8 cellular contexts compared by ENCODE assay signal in genomic region chr2:233061591-233062446, GRCh38. TPM values are rescaled to one million over a fixed set of nuclear protein-coding genes. Genes with fewer than 3 reads are reported as not detected.
DNase-seq lines count a peak whose midpoint lies in the region; ATAC-seq and TF ChIP-seq lines count a peak whose summit lies in the region.

No MANE protein-coding gene starts in this region.

- H3K9me3 Mint-ChIP-seq in CD4-positive, alpha-beta memory T cell = no peaks in the 10 kb centered on the region

- no peaks in the 10 kb centered on the region for H3K27me3 Mint-ChIP-seq in CD4-positive, alpha-beta memory T cell

- H3K4me1 ChIP-seq in CD4-positive, alpha-beta memory T cell (ENCODE audit: insufficient read depth, low read length) = peaks cover 57% of the 10 kb centered on the region
- H3K4me1 ChIP-seq in body of pancreas (no peaks in the 10 kb centered on the region), mesenchymal stem cell (ENCODE audit: control insufficient read depth, insufficient read depth, low read depth, low read length) (peaks cover 4% of the 10 kb centered on the region), uterus (no peaks in the 10 kb centered on the region)

- no peak overlapping the region for H3K4ac ChIP-seq in mesenchymal stem cell (ENCODE audit: low read depth in 1 of 2, low read length in 2 of 2)

- no peak overlapping the region for H2BK12ac ChIP-seq in mesenchymal stem cell (ENCODE audit: low read length in 2 of 2)

- intact Hi-C loops in CD4-positive, alpha-beta memory T cell (cut with micrococcal nuclease) = loop anchor here (2.0 to 10.0 kb wide), 4 partner anchors 33 to 297 kb away; no protein-coding TSS in a partner anchor
- intact Hi-C loops in body of pancreas (cut with DNase I) = no loop called here
- intact Hi-C loops in uterus (cut with DNase I; ENCODE audit: low total_unique reads) = no loop called here

- H2AFZ ChIP-seq in mesenchymal stem cell (ENCODE audit: low read depth, low read length) = peak overlapping the region; percentile 36

- peak in 1 of 5 donors; percentile 69 for DNase-seq in CD4-positive, alpha-beta memory T cell
- DNase-seq in NCI-H526 (lab: John Stamatoyannopoulos, UW) (peak; percentile 31 to 66), body of pancreas (peak in 3 of 4 donors; percentile 19 to 49 (median 26)), mesenchymal stem cell (peak; percentile 60), uterus (no peak), NCI-H2107 treated with DMSO at 0.1 percent for 48 hours (lab: John Stamatoyannopoulos, UW; ENCODE audit: unreplicated experiment) (no peak), DMS53 treated with DMSO at 0.1 percent for 48 hours (lab: John Stamatoyannopoulos, UW; ENCODE audit: unreplicated experiment) (no peak)

- peak overlapping the region; percentile 91 for H3K27ac ChIP-seq in CD4-positive, alpha-beta memory T cell (ENCODE audit: low read depth, low read length)
- peak overlapping the region in 2 of 4 donors; percentile 4 to 67 for H3K27ac ChIP-seq in body of pancreas
- no peak overlapping the region for H3K27ac ChIP-seq in mesenchymal stem cell (ENCODE audit: low read length, poor library complexity, severe bottlenecking)
- H3K27ac ChIP-seq in uterus = peak overlapping the region; percentile 59 to 63

- no peak overlapping the region for H2AK5ac ChIP-seq in mesenchymal stem cell (ENCODE audit: low read length, severe bottlenecking)

- peaks cover 9 to 55% of the 10 kb centered on the region in 2 donors for H3K36me3 Mint-ChIP-seq in CD4-positive, alpha-beta memory T cell

- no peak overlapping the region for H2BK5ac ChIP-seq in mesenchymal stem cell (ENCODE audit: low read depth, low read length, poor library complexity, severe bottlenecking)

- TF ChIP-seq CTCF in body of pancreas (IDR thresholded peaks at IDR 0.05) (peak in 1 of 7 experiments; percentile 8), uterus (IDR thresholded peaks at IDR 0.05) (no peak)

- 58% methylated on average over 12 of the region's 12 CpGs; no CpG with 5 or more reads in 1 of the 2 donors for WGBS in body of pancreas, 2 donors
- WGBS in mesenchymal stem cell = 56% methylated on average over 12 of the region's 12 CpGs

- TF ChIP-seq POLR2A in body of pancreas (IDR thresholded peaks at IDR 0.05) (peak in 2 of 3 donors; percentile 6 to 33), uterus (IDR thresholded peaks at IDR 0.05) (no peak)

- H2BK15ac ChIP-seq in mesenchymal stem cell (ENCODE audit: low read depth, poor library complexity, severe bottlenecking) = no peak overlapping the region

- H4K8ac ChIP-seq in mesenchymal stem cell (ENCODE audit: low read length) = no peak overlapping the region

- peak overlapping the region; percentile 87 to 97 (median 97) for H3K4me3 Mint-ChIP-seq in CD4-positive, alpha-beta memory T cell

- H3K27ac Mint-ChIP-seq in CD4-positive, alpha-beta memory T cell = peak overlapping the region; percentile 91 to 99 (median 95)

- H3K27me3 ChIP-seq in CD4-positive, alpha-beta memory T cell (ENCODE audit: insufficient read depth, low read length) = no peaks in the 10 kb centered on the region
- H3K27me3 ChIP-seq in body of pancreas (no peaks in the 10 kb centered on the region), mesenchymal stem cell (ENCODE audit: control insufficient read depth in 1 of 2, insufficient read depth in 1 of 2, low read length in 2 of 2) (peaks cover 0 to 11% of the 10 kb centered on the region in 2 experiments), uterus (no peaks in the 10 kb centered on the region)

- H4K91ac ChIP-seq in mesenchymal stem cell (ENCODE audit: low read length) = no peak overlapping the region

- peaks cover 19% of the 10 kb centered on the region for H3K36me3 ChIP-seq in CD4-positive, alpha-beta memory T cell (ENCODE audit: insufficient read depth, low read length)
- H3K36me3 ChIP-seq in body of pancreas (replicated peaks in 1 of 2; ENCODE audit: insufficient read depth in 1 of 2, low read depth in 2 of 2) (no peaks in the 10 kb centered on the region), mesenchymal stem cell (ENCODE audit: control insufficient read depth in 1 of 2, insufficient read depth in 2 of 2, low read depth in 1 of 2, low read length in 2 of 2) (no peaks in the 10 kb centered on the region), uterus (no peaks in the 10 kb centered on the region)

- H3K18ac ChIP-seq in mesenchymal stem cell (ENCODE audit: low read depth in 1 of 2, low read length in 2 of 2) = peak overlapping the region in 1 of 2 experiments; percentile 30

- H3K4me3 ChIP-seq in CD4-positive, alpha-beta memory T cell (ENCODE audit: low read length in 2 of 2) = peak overlapping the region; percentile 95 to 98
- H3K4me3 ChIP-seq in body of pancreas (no peak overlapping the region), mesenchymal stem cell (ENCODE audit: insufficient read depth in 1 of 2, low read depth in 1 of 2, low read length in 2 of 2) (no peak overlapping the region), uterus (peak overlapping the region; percentile 6 to 19)

- ATAC-seq in GM19455 (IDR thresholded peaks at IDR 0.05; ENCODE audit: unreplicated experiment) = peak; percentile 30
- no peak for ATAC-seq in body of pancreas

- no peak overlapping the region for H3K14ac ChIP-seq in mesenchymal stem cell (ENCODE audit: low read length in 2 of 2)

- H3K23ac ChIP-seq in mesenchymal stem cell (ENCODE audit: low read length in 2 of 2) = no peak overlapping the region

- no peaks in the 10 kb centered on the region for H3K9me3 ChIP-seq in CD4-positive, alpha-beta memory T cell (ENCODE audit: control insufficient read depth in 1 of 2, low read length in 2 of 2)
- H3K9me3 ChIP-seq in body of pancreas = no peaks in the 10 kb centered on the region
- H3K9me3 ChIP-seq in mesenchymal stem cell (ENCODE audit: control insufficient read depth, low read length) = no peaks in the 10 kb centered on the region
- H3K9me3 ChIP-seq in uterus = no peaks in the 10 kb centered on the region

- H3K4me1 Mint-ChIP-seq in CD4-positive, alpha-beta memory T cell = peaks cover 28 to 77% (median 50%) of the 10 kb centered on the region in 4 donors

- POLR2A ChIA-PET in CD4-positive, alpha-beta memory T cell (lab: Charles Lee; ENCODE audit: partially characterized antibody) = interaction anchor here (1.2 to 14.9 kb wide), 14 partner anchors 8 to 928 kb away, joined by 3 to 426 read pairs (median 12); partner anchors contain the start of gene ATG16L1

- H2BK120ac ChIP-seq in mesenchymal stem cell (ENCODE audit: low read depth, low read length) = no peak overlapping the region

- no peak overlapping the region for H3K9ac ChIP-seq in mesenchymal stem cell (ENCODE audit: low read length)

- no peak overlapping the region for H3K4me2 ChIP-seq in mesenchymal stem cell (ENCODE audit: low read length, poor library complexity, severe bottlenecking)

- H3K79me1 ChIP-seq in mesenchymal stem cell (replicated peaks; ENCODE audit: low read length, poor library complexity, severe bottlenecking) = no peaks in the 10 kb centered on the region

- CTCF ChIA-PET in CD4-positive, alpha-beta memory T cell (lab: Charles Lee; ENCODE audit: partially characterized antibody) = interaction anchor here (1.0 to 4.0 kb wide), 9 partner anchors 8 to 209 kb away, joined by 3 to 40 read pairs (median 18); partner anchors contain the start of gene ATG16L1

RNA-seq across cellular contexts. Expression of gene INPP5D, which starts 1.7 kb away (rescaled TPM):
- total RNA-seq in CD4-positive, alpha-beta memory T cell = 100 to 1,000 TPM; 117 to 127 TPM
- 100 to 1,000 TPM in 1 of 2 donors, 10 to 100 TPM in 1; 29.6 to 125 TPM for polyA plus RNA-seq in CD4-positive, alpha-beta memory T cell
- total RNA-seq in body of pancreas (1 to 10 TPM in 1 of 2 donors, under 1 TPM in 1; 0.99 to 8.8 TPM), uterus (10 to 100 TPM; 14.2 to 37.9 (median 22.3) TPM)
- polyA plus RNA-seq in mesenchymal stem cell (2013, experiment 1 of 2) = 0.08 TPM
- polyA plus RNA-seq in mesenchymal stem cell (2013, experiment 2 of 2) = 0.15 TPM

RNA-seq across cellular contexts. Expression of gene NEU2, which starts 29.3 kb away (rescaled TPM):
- total RNA-seq in CD4-positive, alpha-beta memory T cell = not detected
- polyA plus RNA-seq in CD4-positive, alpha-beta memory T cell = not detected
- total RNA-seq in body of pancreas = not detected
- polyA plus RNA-seq in mesenchymal stem cell (2013, experiment 1 of 2) = not detected
- polyA plus RNA-seq in mesenchymal stem cell (2013, experiment 2 of 2) = not detected
- total RNA-seq in uterus = not detected

RNA-seq across cellular contexts. Expression of gene NGEF, which starts 48.8 kb away (rescaled TPM):
- not detected for total RNA-seq in CD4-positive, alpha-beta memory T cell
- polyA plus RNA-seq in CD4-positive, alpha-beta memory T cell = not detected
- total RNA-seq in body of pancreas (1 to 10 TPM; 4.9 to 7.0 TPM), uterus (10 to 100 TPM in 1 of 4 donors, 1 to 10 TPM in 2, under 1 TPM in 1; 0.29 to 18.4 (median 5.2) TPM)
- polyA plus RNA-seq in mesenchymal stem cell (2013, experiment 1 of 2) = 0.15 TPM
- 0.15 TPM for polyA plus RNA-seq in mesenchymal stem cell (2013, experiment 2 of 2)

Comparison
In these comparisons a context has a peak if more than half of its experiments do, and no peak if none do; other contexts are left out.
1. DNase-seq: peak in NCI-H526 (2 of 2), body of pancreas (3 of 4) and mesenchymal stem cell (single experiment); none in uterus (0 of 2), NCI-H2107 treated with DMSO at 0.1 percent for 48 hours (single experiment) and DMS53 treated with DMSO at 0.1 percent for 48 hours (single experiment).
2. H3K4me3 ChIP-seq: peak in CD4-positive, alpha-beta memory T cell (2 of 2) and uterus (2 of 2); none in body of pancreas (0 of 2) and mesenchymal stem cell (0 of 2).
3. POLR2A ChIP-seq: peak in body of pancreas (2 of 3); none in uterus (0 of 2).